In genomic region chr3:116647955-116648354, GRCh38 we compare ENCODE assay signal across 8 cellular contexts.
"Had no signal": no experiment of that assay in that cellular context is flagged by ENCODE, and none has a peak within 500 bp of the region (broad histone marks: within the 10 kb centered on the region; RNA-seq: fewer than 3 reads in every experiment).

No MANE protein-coding gene starts in this region.

- H3K27ac ChIP-seq: HL-60, KMS-11 had no signal

- FAIRE-seq: HepG2, HTR-8/SVneo, K562 had no signal

- ATAC-seq: HepG2, K562 had no signal

- DNase-seq: IMR-90, KBM-7, KG1 had no signal

- H3K4me3 ChIP-seq: K562 had no signal
